In the genomic region with DNA sequence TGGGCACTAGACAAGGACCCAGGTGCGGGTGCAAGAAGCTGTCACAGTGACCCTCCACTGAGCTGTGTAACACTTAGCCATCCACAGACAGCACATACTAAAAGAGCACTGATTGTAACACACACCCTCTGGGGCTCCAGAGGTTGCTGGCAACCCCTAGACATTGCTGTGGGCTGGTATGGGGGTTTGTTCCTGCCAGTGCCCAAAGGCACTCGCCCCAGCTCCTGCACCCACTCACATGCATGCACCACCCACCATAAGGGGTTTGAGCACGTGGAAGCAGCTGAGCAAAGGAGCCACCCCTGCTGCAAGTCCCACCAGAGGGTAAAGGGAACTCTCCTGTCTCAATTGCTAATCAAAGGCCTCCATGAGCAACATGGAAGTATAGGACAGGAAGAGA, we compare ENCODE assay signal across 7 cellular contexts.
"Had no signal": no experiment of that assay in that cellular context is flagged by ENCODE, and none has a peak within 500 bp of the region (broad histone marks: within the 10 kb centered on the region; RNA-seq: fewer than 3 reads in every experiment).

No MANE protein-coding gene starts in this region.

- ATAC-seq: GM23338, HepG2 had no signal

- H3K4me3 ChIP-seq: GM23338 had no signal

- H3K27ac Mint-ChIP-seq: GM23338, HFFc6, IgD-negative memory B cell had no signal

- H3K27ac ChIP-seq: HL-60 had no signal

- H3K4me3 Mint-ChIP-seq: GM23338, H9, HFFc6, IgD-negative memory B cell had no signal

- H3K36me3 Mint-ChIP-seq: IgD-negative memory B cell had no signal

- H3K4me1 Mint-ChIP-seq: IgD-negative memory B cell had no signal

- DNase-seq: H9, HCEC 1CT had no signal

- H2AFZ ChIP-seq: GM23338 had no signal
